In genomic region chr2:138476940-138477339, GRCh38 we compare ENCODE assay signal across 1 cellular context.
TF ChIP-seq lines count a peak whose summit lies in the region.

No MANE protein-coding gene starts in this region.

TF ChIP-seq in K562, 482 proteins besides CTCF, POLR2A, EP300 and RAD21 (continued from another document):
- no peak for TF ChIP-seq CREB3 (tag; conservative IDR thresholded peaks at IDR 0.05; ENCODE audit: low read depth)
- TF ChIP-seq ZKSCAN1 (IDR thresholded peaks at IDR 0.05; ENCODE audit: low read depth, low read length), result no peak
- TF ChIP-seq FOSL1 (tag; conservative IDR thresholded peaks at IDR 0.05), result no peak
- no peak for TF ChIP-seq HMGN3 (IDR thresholded peaks at IDR 0.05; ENCODE audit: borderline replicate concordance, extremely low read depth, insufficient read length, low read depth, low read length)
- TF ChIP-seq, protein P1, sequence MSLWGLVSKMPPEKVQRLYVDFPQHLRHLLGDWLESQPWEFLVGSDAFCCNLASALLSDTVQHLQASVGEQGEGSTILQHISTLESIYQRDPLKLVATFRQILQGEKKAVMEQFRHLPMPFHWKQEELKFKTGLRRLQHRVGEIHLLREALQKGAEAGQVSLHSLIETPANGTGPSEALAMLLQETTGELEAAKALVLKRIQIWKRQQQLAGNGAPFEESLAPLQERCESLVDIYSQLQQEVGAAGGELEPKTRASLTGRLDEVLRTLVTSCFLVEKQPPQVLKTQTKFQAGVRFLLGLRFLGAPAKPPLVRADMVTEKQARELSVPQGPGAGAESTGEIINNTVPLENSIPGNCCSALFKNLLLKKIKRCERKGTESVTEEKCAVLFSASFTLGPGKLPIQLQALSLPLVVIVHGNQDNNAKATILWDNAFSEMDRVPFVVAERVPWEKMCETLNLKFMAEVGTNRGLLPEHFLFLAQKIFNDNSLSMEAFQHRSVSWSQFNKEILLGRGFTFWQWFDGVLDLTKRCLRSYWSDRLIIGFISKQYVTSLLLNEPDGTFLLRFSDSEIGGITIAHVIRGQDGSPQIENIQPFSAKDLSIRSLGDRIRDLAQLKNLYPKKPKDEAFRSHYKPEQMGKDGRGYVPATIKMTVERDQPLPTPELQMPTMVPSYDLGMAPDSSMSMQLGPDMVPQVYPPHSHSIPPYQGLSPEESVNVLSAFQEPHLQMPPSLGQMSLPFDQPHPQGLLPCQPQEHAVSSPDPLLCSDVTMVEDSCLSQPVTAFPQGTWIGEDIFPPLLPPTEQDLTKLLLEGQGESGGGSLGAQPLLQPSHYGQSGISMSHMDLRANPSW (CRISPR knock-in tag; IDR thresholded peaks at IDR 0.05), result no peak
- TF ChIP-seq FOXO4 (CRISPR knock-in tag; IDR thresholded peaks at IDR 0.05), result no peak
- TF ChIP-seq THRAP3 (IDR thresholded peaks at IDR 0.05; ENCODE audit: borderline replicate concordance), result no peak
- TF ChIP-seq NONO (IDR thresholded peaks at IDR 0.05; ENCODE audit: low read depth in 2 of 2, low read length in 1 of 2), result no peak
- TF ChIP-seq MCM7 (IDR thresholded peaks at IDR 0.05), result no peak
- no peak for TF ChIP-seq ARHGAP35 (IDR thresholded peaks at IDR 0.05; ENCODE audit: partially characterized antibody)
